In genomic region chr16:73054732-73055481, GRCh38 we compare ENCODE assay signal across 8 cellular contexts. TPM values are rescaled to one million over a fixed set of nuclear protein-coding genes. Genes with fewer than 3 reads are reported as not detected.
DNase-seq lines count a peak whose midpoint lies in the region; TF ChIP-seq lines count a peak whose summit lies in the region.

No MANE protein-coding gene starts in this region.

- H3K4me3 Mint-ChIP-seq in chondrocyte (ENCODE audit: unreplicated experiment): peak overlapping the region; percentile 96

- no peaks in the 10 kb centered on the region for H3K9me3 Mint-ChIP-seq in chondrocyte (ENCODE audit: low read depth)

- H3K4me1 ChIP-seq in muscle layer of colon (ENCODE audit: insufficient read depth, low read length): peaks cover 71% of the 10 kb centered on the region

- peaks cover 10% of the 10 kb centered on the region for H3K4me1 Mint-ChIP-seq in chondrocyte (ENCODE audit: low read depth)

- H3K27ac Mint-ChIP-seq in chondrocyte (ENCODE audit: unreplicated experiment): no peak overlapping the region

- WGBS in lower leg skin, 2 donors: 28 to 31% methylated on average over 7 of the region's 7 CpGs

- H3K27me3 ChIP-seq in muscle layer of colon (ENCODE audit: control insufficient read depth in 1 of 2, insufficient read depth in 2 of 2, low read length in 2 of 2): no peaks in the 10 kb centered on the region

- peak overlapping the region; percentile 98 for H3K27ac ChIP-seq in muscle layer of colon (ENCODE audit: low read depth, low read length)

- H3K9me3 ChIP-seq in muscle layer of colon (ENCODE audit: low read length): no peaks in the 10 kb centered on the region

- H3K27me3 Mint-ChIP-seq in chondrocyte (ENCODE audit: low read depth): no peaks in the 10 kb centered on the region

- DNase-seq in COLO668 (lab: John Stamatoyannopoulos, UW; ENCODE audit: unreplicated experiment): peak; percentile 67
- peak; percentile 55 for DNase-seq in NCI-H1092 (lab: John Stamatoyannopoulos, UW)
- no peak for DNase-seq in chondrocyte (ENCODE audit: low spot score)
- no peak for DNase-seq in effector CD4-positive, alpha-beta T cell
- no peak for DNase-seq in lower leg skin (ENCODE audit: low spot score in 2 of 2)
- no peak for DNase-seq in NAMALWA (ENCODE audit: low spot score)
- DNase-seq in GM10266 (ENCODE audit: extremely low spot score): no peak

- H3K4me3 ChIP-seq in muscle layer of colon (ENCODE audit: low read depth in 1 of 2, low read length in 2 of 2): peak overlapping the region; percentile 16 to 81
- H3K4me3 ChIP-seq in lower leg skin (ENCODE audit: low read depth, poor library complexity, severe bottlenecking): no peak overlapping the region

- H3K36me3 ChIP-seq in muscle layer of colon (ENCODE audit: insufficient read depth, low read length): no peaks in the 10 kb centered on the region

- intact Hi-C loops in lower leg skin (cut with DNase I; ENCODE audit: low total_unique reads): no loop called here

- no peak for TF ChIP-seq CTCF in chondrocyte (IDR thresholded peaks at IDR 0.05)
- no peak for TF ChIP-seq CTCF in lower leg skin (IDR thresholded peaks at IDR 0.05)
- no peak for TF ChIP-seq CTCF in GM10266 (IDR thresholded peaks at IDR 0.05; ENCODE audit: control insufficient read depth, insufficient read depth, low read depth, missing control alignments)

- TF ChIP-seq POLR2A in lower leg skin (IDR thresholded peaks at IDR 0.05): no peak

- peaks cover 7% of the 10 kb centered on the region for H3K36me3 Mint-ChIP-seq in chondrocyte (ENCODE audit: low read depth)

- peak overlapping the region; percentile 96 for H3K9ac ChIP-seq in muscle layer of colon (ENCODE audit: low read length)

RNA-seq across cellular contexts. Expression of gene ZFHX3, which starts 7.0 kb away (rescaled TPM):
- total RNA-seq in chondrocyte: 74.4 to 91.0 TPM (median 86.8 TPM) in 3 replicates
- total RNA-seq in lower leg skin: 10 to 100 TPM in 2 of 4 donors, 1 to 10 TPM in 2; 3.4 to 14.9 (median 10.0) TPM

Comparison
In these comparisons a context has a peak if more than half of its experiments do, and no peak if none do; other contexts are left out.
1. DNase-seq: peak in COLO668 (single experiment) and NCI-H1092 (single experiment); none in chondrocyte (single experiment), effector CD4-positive, alpha-beta T cell (single experiment), lower leg skin (0 of 2), NAMALWA (single experiment) and GM10266 (single experiment).